ENCODE assay signal across 1 cellular context in the genomic region with DNA sequence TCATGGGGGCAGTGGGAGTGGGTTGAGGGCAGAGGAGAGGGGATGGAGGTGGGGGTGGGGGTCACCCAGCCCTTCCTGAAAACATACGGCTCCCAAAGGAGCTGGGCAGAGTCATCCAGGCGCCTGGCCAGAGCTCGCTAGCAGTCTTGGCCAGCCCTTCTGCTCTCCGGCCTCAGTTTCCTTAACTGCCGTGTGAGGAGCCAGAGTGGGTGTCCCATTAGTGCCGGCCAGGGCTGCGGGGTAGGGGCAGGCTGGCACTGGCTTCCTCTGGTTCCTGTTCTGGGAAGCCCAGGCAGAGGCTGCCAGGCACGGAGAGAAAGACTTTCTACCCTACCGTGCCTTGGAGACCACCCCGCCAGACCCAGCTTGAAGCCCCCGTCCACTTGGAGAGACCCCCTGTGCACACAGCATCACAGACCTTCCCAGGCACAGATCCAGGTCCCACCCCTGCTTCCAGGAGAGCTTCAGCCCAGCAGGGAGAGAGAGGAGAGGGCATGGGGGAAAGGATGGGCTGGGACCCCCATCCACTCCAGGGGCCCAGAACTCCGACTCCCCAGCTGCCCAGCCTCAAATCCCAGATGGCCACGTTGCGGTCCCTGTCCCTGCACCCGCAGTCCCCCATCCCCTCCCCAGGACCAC.
A peak's percentile ranks its signal among the peaks of the same experiment; 100 is the strongest.
TF ChIP-seq lines count a peak whose summit lies in the region.

No MANE protein-coding gene starts in this region.

TF ChIP-seq in HepG2, 621 proteins besides CTCF, POLR2A, EP300 and RAD21:
- peak; percentile 8; the same call in 1 of the 2 replicates for TF ChIP-seq GZF1 (CRISPR knock-in tag; IDR thresholded peaks at IDR 0.05)
- 0 out of 2 replicates have a peak, but pooled peaks have one; percentile 19 for TF ChIP-seq ZNF441 (CRISPR knock-in tag; IDR thresholded peaks at IDR 0.05; ENCODE audit: borderline replicate concordance)
- no peak for TF ChIP-seq PAWR (CRISPR knock-in tag; IDR thresholded peaks at IDR 0.05; ENCODE audit: borderline replicate concordance)
- no peak for TF ChIP-seq HOXA3 (CRISPR knock-in tag; IDR thresholded peaks at IDR 0.05)
- TF ChIP-seq RBM22 (optimal IDR thresholded peaks at IDR 0.05; ENCODE audit: low read length) = peak; percentile 7
